Comparison of ENCODE assay signal across 18 cellular contexts in genomic region chr3:143991713-143992112, GRCh38. TPM values are rescaled to one million over a fixed set of nuclear protein-coding genes. Genes with fewer than 3 reads are reported as not detected.
DNase-seq lines count a peak whose midpoint lies in the region; ATAC-seq, FAIRE-seq and TF ChIP-seq lines count a peak whose summit lies in the region.
"Had no signal": no experiment of that assay in that cellular context is flagged by ENCODE, and none has a peak within 500 bp of the region (broad histone marks: within the 10 kb centered on the region; RNA-seq: fewer than 3 reads in every experiment).

No MANE protein-coding gene starts in this region.

- no peak overlapping the region for H2AFZ ChIP-seq in OCI-LY3 (ENCODE audit: low read depth, low read length)
- no peak overlapping the region for H2AFZ ChIP-seq in MM.1S (ENCODE audit: low read length)
- no peak overlapping the region for H2AFZ ChIP-seq in osteoblast (ENCODE audit: low read length)

- H4K20me1 ChIP-seq in OCI-LY3 (ENCODE audit: insufficient read depth, low read length): peaks cover 56% of the 10 kb centered on the region
- no peaks in the 10 kb centered on the region for H4K20me1 ChIP-seq in MM.1S (ENCODE audit: insufficient read depth, low read length)
- no peaks in the 10 kb centered on the region for H4K20me1 ChIP-seq in osteoblast (ENCODE audit: insufficient read depth, low read length)

- H3F3A ChIP-seq in MM.1S (ENCODE audit: insufficient read depth, low read length): peaks cover 4% of the 10 kb centered on the region; the same call in 1 of the 2 replicates

- DNase-seq in small intestine (no peak), MM.1S (no peak), osteoblast (ENCODE audit: insufficient read length, low spot score, missing footprints) (no peak)
- DNase-seq: CD4-positive, alpha-beta memory T cell; GF-D8; NCI-H1417; NCI-H2029; NCI-H2171 treated with DMSO at 0.1 percent for 48 hours; NCI-H510A; T-helper 2 cell had no signal

- H3K9ac ChIP-seq in OCI-LY3 (ENCODE audit: low read length): no peak overlapping the region
- H3K9ac ChIP-seq in MM.1S (ENCODE audit: low read length): no peak overlapping the region
- H3K9ac ChIP-seq: KMS-11 had no signal

- ATAC-seq in GM18498 (IDR thresholded peaks at IDR 0.05; ENCODE audit: unreplicated experiment) (peak; percentile 87), GM19463 (IDR thresholded peaks at IDR 0.05; ENCODE audit: unreplicated experiment) (peak; percentile 65), HG03103 (IDR thresholded peaks at IDR 0.05; ENCODE audit: low read depth, unreplicated experiment) (peak; percentile 54), HG02884 (IDR thresholded peaks at IDR 0.05; ENCODE audit: unreplicated experiment) (no peak)

- no peaks in the 10 kb centered on the region for H3K9me3 ChIP-seq in OCI-LY3 (ENCODE audit: insufficient read depth, low read length)
- H3K9me3 ChIP-seq in small intestine (ENCODE audit: control insufficient read depth, low read depth): no peaks in the 10 kb centered on the region
- H3K9me3 ChIP-seq in MM.1S (replicated peaks; ENCODE audit: insufficient read depth, low read length): no peaks in the 10 kb centered on the region
- H3K9me3 ChIP-seq in osteoblast (ENCODE audit: low read depth, low read length): no peaks in the 10 kb centered on the region

- WGBS in small intestine, 3 donors: 86 to 93% (median 93%) methylated on average over 1 of the region's 1 CpG

- H3K4me1 ChIP-seq in OCI-LY3 (ENCODE audit: low read length) (peaks cover 37% of the 10 kb centered on the region), small intestine (ENCODE audit: control insufficient read depth in 2 of 2, insufficient read depth in 1 of 2, low read depth in 1 of 2, low read length in 1 of 2) (no peaks in the 10 kb centered on the region), MM.1S (ENCODE audit: low read length) (no peaks in the 10 kb centered on the region), osteoblast (ENCODE audit: insufficient read depth, low read length) (no peaks in the 10 kb centered on the region)

- H3K27me3 ChIP-seq in OCI-LY3 (ENCODE audit: low read depth, low read length) (no peaks in the 10 kb centered on the region), small intestine (ENCODE audit: control insufficient read depth in 2 of 2, insufficient read depth in 2 of 2, low read length in 2 of 2) (no peaks in the 10 kb centered on the region), MM.1S (replicated peaks; ENCODE audit: insufficient read depth, low read length) (no peaks in the 10 kb centered on the region), osteoblast (ENCODE audit: insufficient read depth, low read length) (no peaks in the 10 kb centered on the region)

- TF ChIP-seq CTCF in OCI-LY3 (IDR thresholded peaks at IDR 0.05; ENCODE audit: low read depth, low read length): no peak
- TF ChIP-seq CTCF in MM.1S (IDR thresholded peaks at IDR 0.05; ENCODE audit: low read length): no peak
- TF ChIP-seq CTCF in osteoblast (IDR thresholded peaks at IDR 0.05; ENCODE audit: extremely low read depth, low read depth, low read length): no peak

- H3K79me2 ChIP-seq in OCI-LY3 (ENCODE audit: low read length) (peaks cover 96% of the 10 kb centered on the region), MM.1S (ENCODE audit: low read length) (peaks cover 44% of the 10 kb centered on the region), osteoblast (ENCODE audit: insufficient read depth, low read length) (no peaks in the 10 kb centered on the region)

- H3K36me3 ChIP-seq in OCI-LY3 (replicated peaks; ENCODE audit: low read depth, low read length) (peaks cover 51% of the 10 kb centered on the region), small intestine (ENCODE audit: control insufficient read depth in 2 of 2, insufficient read depth in 2 of 2, low read length in 2 of 2) (peaks cover 2 to 3% of the 10 kb centered on the region in 2 donors), MM.1S (replicated peaks; ENCODE audit: insufficient read depth, low read length) (peaks cover 6% of the 10 kb centered on the region; the same call in 1 of the 2 replicates), osteoblast (ENCODE audit: insufficient read depth, low read length) (no peaks in the 10 kb centered on the region)

- no peak for FAIRE-seq in small intestine (lab: Jason Lieb, UNC)
- FAIRE-seq: D721Med, H1 had no signal

- H3K4me2 ChIP-seq in OCI-LY3 (ENCODE audit: low read length): peak overlapping the region; percentile 37
- H3K4me2 ChIP-seq in MM.1S (ENCODE audit: low read depth, low read length): no peak overlapping the region
- H3K4me2 ChIP-seq in osteoblast (ENCODE audit: insufficient read depth, low read length): no peak overlapping the region
- H3K4me2 ChIP-seq: KMS-11 had no signal

- H3K27ac ChIP-seq in OCI-LY3 (ENCODE audit: low read length) (peak overlapping the region; percentile 36), small intestine (ENCODE audit: low read depth in 1 of 2, low read length in 1 of 2) (no peak overlapping the region), MM.1S (ENCODE audit: low read length) (no peak overlapping the region), osteoblast (ENCODE audit: low read depth, low read length) (no peak overlapping the region)
- H3K27ac ChIP-seq: KMS-11 had no signal

- no peaks in the 10 kb centered on the region for H3K9me2 ChIP-seq in MM.1S (replicated peaks; ENCODE audit: insufficient read depth, low read length)

- H3K4me3 ChIP-seq in OCI-LY3 (ENCODE audit: low read length) (peak overlapping the region; percentile 5; the same call in 1 of the 2 replicates), small intestine (ENCODE audit: low read depth in 1 of 2, low read length in 2 of 2) (no peak overlapping the region), MM.1S (ENCODE audit: low read length) (no peak overlapping the region), osteoblast (ENCODE audit: insufficient read depth, low read length) (no peak overlapping the region)

RNA-seq across cellular contexts. Expression of gene DIPK2A, which starts 20.1 kb away (rescaled TPM):
- polyA plus RNA-seq in small intestine: 1 to 10 TPM; 2.7 to 6.2 (median 4.2) TPM
- total RNA-seq in osteoblast: 18.0 and 38.0 TPM in 2 replicates
